ENCODE assay signal across 8 cellular contexts in the genomic region with DNA sequence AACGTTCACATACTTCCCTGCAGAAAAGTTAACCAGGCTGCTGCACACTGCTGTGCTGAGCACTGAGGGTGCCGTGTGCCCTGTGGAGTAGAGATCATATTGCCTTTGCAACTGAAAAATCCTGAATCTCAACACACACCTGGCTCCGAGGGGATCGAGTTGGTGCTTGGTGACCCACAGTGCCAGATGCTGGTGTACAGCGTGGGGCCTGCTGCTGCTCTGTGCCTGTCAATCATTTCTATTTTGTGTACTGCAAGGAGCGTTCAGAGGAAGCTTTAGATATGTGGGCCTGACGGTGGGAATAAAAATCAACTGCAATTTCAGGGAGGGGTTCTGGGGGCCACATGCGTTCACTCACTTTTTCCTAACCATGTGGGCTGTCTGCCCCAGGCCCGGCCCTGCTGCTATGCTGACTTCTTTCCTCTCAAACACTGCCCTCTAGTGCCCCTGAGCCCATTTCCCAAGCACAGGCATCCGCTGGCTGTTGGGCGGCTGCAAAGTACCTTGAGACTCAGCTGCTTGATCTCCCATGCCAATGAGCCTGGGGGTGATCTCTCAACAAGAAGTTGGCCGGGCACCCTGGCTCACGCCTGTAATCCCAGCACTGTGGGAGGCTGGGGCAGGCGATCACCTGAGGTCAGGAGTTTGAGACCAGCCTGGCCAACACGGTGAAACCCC. TPM values are rescaled to one million over a fixed set of nuclear protein-coding genes. Genes with fewer than 3 reads are reported as not detected.
DNase-seq lines count a peak whose midpoint lies in the region; ATAC-seq, FAIRE-seq and TF ChIP-seq lines count a peak whose summit lies in the region.

No MANE protein-coding gene starts in this region.

- H3K9ac ChIP-seq in DND-41 (ENCODE audit: low read depth, low read length): no peak overlapping the region
- peak overlapping the region in 1 of 2 donors; percentile 1 for H3K9ac ChIP-seq in kidney (ENCODE audit: low read length in 2 of 2)

- peaks cover 8% of the 10 kb centered on the region for H3K36me3 Mint-ChIP-seq in type B pancreatic cell

- DNase-seq in DND-41 (peak; percentile 45), NAMALWA (ENCODE audit: low spot score) (peak; percentile 61), anterior cingulate cortex (lab: John Stamatoyannopoulos, UW) (peak in 49 of 58 donors; percentile 24 to 83 (median 57)), kidney (no peak), type B pancreatic cell (ENCODE audit: extremely low spot score, unreplicated experiment) (no peak), cerebellar nuclear complex (lab: John Stamatoyannopoulos, UW) (no peak), amniotic stem cell (lab: John Stamatoyannopoulos, UW) (no peak)

- H3K9me3 Mint-ChIP-seq in type B pancreatic cell: no peaks in the 10 kb centered on the region

- peaks cover 21% of the 10 kb centered on the region for H4K20me1 ChIP-seq in DND-41 (ENCODE audit: insufficient read depth, low read length)

- H3K9me3 ChIP-seq in DND-41 (ENCODE audit: insufficient read depth, low read length, severe bottlenecking) (no peaks in the 10 kb centered on the region), kidney (ENCODE audit: control insufficient read depth in 1 of 2, low read length in 2 of 2) (no peaks in the 10 kb centered on the region)

- H3K4me1 ChIP-seq in DND-41 (ENCODE audit: insufficient read depth, low read length) (no peaks in the 10 kb centered on the region), kidney (ENCODE audit: control insufficient read depth in 1 of 2, insufficient read depth in 1 of 2, low read depth in 1 of 2, low read length in 2 of 2) (peaks cover 3 to 6% of the 10 kb centered on the region in 2 donors)

- H2AFZ ChIP-seq in DND-41 (ENCODE audit: low read depth, low read length): no peak overlapping the region

- H3K27me3 ChIP-seq in DND-41 (ENCODE audit: insufficient read depth, low read length, poor library complexity): no peaks in the 10 kb centered on the region

- H3K27ac ChIP-seq in DND-41 (ENCODE audit: low read length): no peak overlapping the region
- no peak overlapping the region for H3K27ac ChIP-seq in kidney (ENCODE audit: low read depth in 2 of 2, low read length in 2 of 2)

- peaks cover 12% of the 10 kb centered on the region for H3K4me1 Mint-ChIP-seq in type B pancreatic cell (ENCODE audit: unreplicated experiment)

- no peaks in the 10 kb centered on the region for H3K27me3 Mint-ChIP-seq in type B pancreatic cell

- no peak overlapping the region for H3K4me2 ChIP-seq in DND-41 (ENCODE audit: insufficient read depth, low read length)

- H3K27ac Mint-ChIP-seq in type B pancreatic cell: no peak overlapping the region

- no peak overlapping the region for H3K4me3 ChIP-seq in DND-41 (ENCODE audit: low read depth in 1 of 2, low read length in 2 of 2)
- H3K4me3 ChIP-seq in kidney (ENCODE audit: low read length in 2 of 2): no peak overlapping the region

- no peaks in the 10 kb centered on the region; the same call in 1 of the 2 replicates for H3K79me2 ChIP-seq in DND-41 (ENCODE audit: insufficient read depth, low read length)

- no peak overlapping the region for H3K4me3 Mint-ChIP-seq in type B pancreatic cell

- intact Hi-C loops in kidney (cut with DNase I): no loop called here

- TF ChIP-seq CTCF in DND-41 (IDR thresholded peaks at IDR 0.05; ENCODE audit: borderline replicate concordance, extremely low read depth, low read length, poor library complexity, severe bottlenecking): peak; percentile 63
- TF ChIP-seq CTCF in kidney (IDR thresholded peaks at IDR 0.05; ENCODE audit: borderline replicate concordance, extremely low read depth, insufficient read depth): peak; percentile 37
- TF ChIP-seq CTCF in type B pancreatic cell (conservative IDR thresholded peaks at IDR 0.05): peak; percentile 73

- no peak for FAIRE-seq in kidney (lab: Jason Lieb, UNC)

- ATAC-seq in DND-41 (ENCODE audit: insufficient read depth, low read depth): peak; percentile 78
- ATAC-seq in HG03442 (IDR thresholded peaks at IDR 0.05; ENCODE audit: unreplicated experiment): no peak

- H3K36me3 ChIP-seq in DND-41 (ENCODE audit: insufficient read depth, low read length) (peaks cover 7% of the 10 kb centered on the region), kidney (ENCODE audit: control insufficient read depth in 1 of 2, insufficient read depth in 2 of 2, low read length in 2 of 2) (no peaks in the 10 kb centered on the region)

RNA-seq across cellular contexts. Expression of a gene that starts 9.7 kb away (rescaled TPM):
- 208 TPM for total RNA-seq in kidney
- polyA plus RNA-seq in kidney (ENCODE audit: insufficient read depth, low read depth, low replicate concordance): 48.6 TPM
- 135 and 196 TPM in 2 replicates for total RNA-seq in type B pancreatic cell (ENCODE audit: low replicate concordance)

RNA-seq across cellular contexts. Expression of a gene that starts 24.0 kb away (rescaled TPM):
- total RNA-seq in kidney (1.5 TPM), type B pancreatic cell (ENCODE audit: low replicate concordance) (8.7 and 50.7 TPM in 2 replicates)
- polyA plus RNA-seq in kidney (ENCODE audit: insufficient read depth, low read depth, low replicate concordance): 1.9 TPM

RNA-seq across cellular contexts. Expression of a gene that starts 24.3 kb away (rescaled TPM):
- total RNA-seq in kidney: 6.8 TPM
- 2.0 TPM for polyA plus RNA-seq in kidney (ENCODE audit: insufficient read depth, low read depth, low replicate concordance)
- total RNA-seq in type B pancreatic cell (ENCODE audit: low replicate concordance): 3.9 and 4.2 TPM in 2 replicates

RNA-seq across cellular contexts. Expression of a gene that starts 33.8 kb away (rescaled TPM):
- total RNA-seq in kidney (29.9 TPM), type B pancreatic cell (ENCODE audit: low replicate concordance) (16.1 and 24.3 TPM in 2 replicates)
- 19.3 TPM for polyA plus RNA-seq in kidney (ENCODE audit: insufficient read depth, low read depth, low replicate concordance)

Comparison
In these comparisons a context has a peak if more than half of its experiments do, and no peak if none do; other contexts are left out.
1. DNase-seq: peak in DND-41 (single experiment), NAMALWA (single experiment) and anterior cingulate cortex (49 of 58); none in kidney (single experiment), type B pancreatic cell (single experiment), cerebellar nuclear complex (0 of 2) and amniotic stem cell (single experiment).
2. Peak in every context shown above with its lines, with median percentiles within 50 percentile points of each other: CTCF ChIP-seq.